In the genomic region with DNA sequence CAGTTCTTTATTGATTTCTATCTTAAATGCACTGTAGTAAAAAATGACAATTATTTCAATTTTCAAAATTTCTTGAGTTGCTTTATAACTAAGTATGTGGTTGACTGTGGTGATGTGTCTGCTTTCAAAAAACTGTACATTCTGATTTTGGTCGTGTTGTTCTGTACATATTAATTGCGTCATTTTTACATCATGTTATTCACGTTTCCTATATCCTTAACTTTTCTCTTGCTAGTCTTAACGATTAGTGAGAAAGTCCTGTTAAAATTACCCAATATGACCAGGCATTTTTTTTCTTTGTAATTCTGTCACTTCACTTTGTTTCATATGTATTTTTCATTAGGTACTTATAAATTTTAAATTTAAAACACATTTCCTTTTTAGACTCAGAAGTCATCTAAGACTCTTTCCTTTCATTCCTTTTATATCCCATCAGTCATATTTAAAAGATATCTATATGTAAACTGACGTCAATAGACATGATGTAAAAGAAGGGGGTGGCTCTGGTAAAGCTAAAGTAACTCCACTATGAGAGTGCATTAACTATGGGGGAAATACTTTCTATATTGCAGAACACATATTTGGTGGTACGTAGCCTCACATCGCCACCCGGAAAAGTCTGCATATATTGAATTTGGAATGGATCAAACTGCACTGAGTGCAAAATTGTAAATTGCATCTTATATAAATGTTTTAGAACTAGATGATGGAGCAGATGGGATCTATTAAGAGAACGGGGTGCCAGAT, we compare ENCODE assay signal across 8 cellular contexts. TPM values are rescaled to one million over a fixed set of nuclear protein-coding genes. Genes with fewer than 3 reads are reported as not detected.
DNase-seq lines count a peak whose midpoint lies in the region; ATAC-seq and TF ChIP-seq lines count a peak whose summit lies in the region.

No MANE protein-coding gene starts in this region.

- no peaks in the 10 kb centered on the region for H3K9me3 ChIP-seq in left lung
- no peaks in the 10 kb centered on the region for H3K9me3 ChIP-seq in mucosa of descending colon

- H3K4me3 ChIP-seq in left lung (peak overlapping the region; percentile 60 to 91), mucosa of descending colon (no peak overlapping the region)

- no peak for DNase-seq in activated naive CD4-positive, alpha-beta T cell treated with anti-CD3 and anti-CD28 coated beads, Interleukin-2, amount 10 ng/mL, durations not matched to agents 7 days and 5 days
- DNase-seq in activated naive CD4-positive, alpha-beta T cell treated with Interleukin-2 at 50 U/mL for 16 hours: no peak
- DNase-seq in left lung (no peak), type B pancreatic cell (ENCODE audit: extremely low spot score, unreplicated experiment) (no peak), mucosa of descending colon (no peak), cerebellum (ENCODE audit: low spot score) (no peak)
- no peak for DNase-seq in activated CD4-positive, alpha-beta T cell treated with anti-CD3 and anti-CD28 coated beads, Interleukin-2, amount 50 U/mL, for 4 hours

- no peak for TF ChIP-seq CTCF in left lung (IDR thresholded peaks at IDR 0.05)
- no peak for TF ChIP-seq CTCF in type B pancreatic cell (conservative IDR thresholded peaks at IDR 0.05)
- no peak for TF ChIP-seq CTCF in mucosa of descending colon (IDR thresholded peaks at IDR 0.05)

- H3K27ac Mint-ChIP-seq in activated naive CD4-positive, alpha-beta T cell treated with anti-CD3 and anti-CD28 coated beads, Interleukin-2, amount 10 ng/mL, durations not matched to agents 7 days and 5 days: peak overlapping the region; percentile 100
- H3K27ac Mint-ChIP-seq in activated T-helper 17 cell treated with anti-CD3 and anti-CD28 coated beads, Interleukin-2, amount 50 U/mL, for 72 hours: peak overlapping the region; percentile 98
- H3K27ac Mint-ChIP-seq in type B pancreatic cell: peak overlapping the region; percentile 96

- peak overlapping the region; percentile 88 for H3K4me3 Mint-ChIP-seq in activated naive CD4-positive, alpha-beta T cell treated with anti-CD3 and anti-CD28 coated beads, Interleukin-2, amount 10 ng/mL, durations not matched to agents 7 days and 5 days
- H3K4me3 Mint-ChIP-seq in activated T-helper 17 cell treated with anti-CD3 and anti-CD28 coated beads, Interleukin-2, amount 50 U/mL, for 72 hours: peak overlapping the region; percentile 94
- peak overlapping the region; percentile 96 for H3K4me3 Mint-ChIP-seq in type B pancreatic cell

- no peaks in the 10 kb centered on the region for H3K27me3 ChIP-seq in left lung

- peaks cover 54% of the 10 kb centered on the region for H3K4me1 Mint-ChIP-seq in activated naive CD4-positive, alpha-beta T cell treated with anti-CD3 and anti-CD28 coated beads, Interleukin-2, amount 10 ng/mL, durations not matched to agents 7 days and 5 days
- peaks cover 34% of the 10 kb centered on the region for H3K4me1 Mint-ChIP-seq in activated T-helper 17 cell treated with anti-CD3 and anti-CD28 coated beads, Interleukin-2, amount 50 U/mL, for 72 hours
- H3K4me1 Mint-ChIP-seq in type B pancreatic cell (ENCODE audit: unreplicated experiment): peaks cover 15% of the 10 kb centered on the region

- no peaks in the 10 kb centered on the region for H3K27me3 Mint-ChIP-seq in activated naive CD4-positive, alpha-beta T cell treated with anti-CD3 and anti-CD28 coated beads, Interleukin-2, amount 10 ng/mL, durations not matched to agents 7 days and 5 days
- no peaks in the 10 kb centered on the region for H3K27me3 Mint-ChIP-seq in activated T-helper 17 cell treated with anti-CD3 and anti-CD28 coated beads, Interleukin-2, amount 50 U/mL, for 72 hours
- H3K27me3 Mint-ChIP-seq in type B pancreatic cell: peaks cover 22% of the 10 kb centered on the region

- peaks cover 26% of the 10 kb centered on the region for H3K36me3 Mint-ChIP-seq in activated naive CD4-positive, alpha-beta T cell treated with anti-CD3 and anti-CD28 coated beads, Interleukin-2, amount 10 ng/mL, durations not matched to agents 7 days and 5 days
- H3K36me3 Mint-ChIP-seq in activated T-helper 17 cell treated with anti-CD3 and anti-CD28 coated beads, Interleukin-2, amount 50 U/mL, for 72 hours (ENCODE audit: low read depth): peaks cover 44% of the 10 kb centered on the region
- H3K36me3 Mint-ChIP-seq in type B pancreatic cell: peaks cover 9% of the 10 kb centered on the region

- H3K4me1 ChIP-seq in left lung: peaks cover 7 to 22% of the 10 kb centered on the region in 2 donors
- peaks cover 14% of the 10 kb centered on the region for H3K4me1 ChIP-seq in mucosa of descending colon (ENCODE audit: low read depth)

- H3K9me3 Mint-ChIP-seq in activated naive CD4-positive, alpha-beta T cell treated with anti-CD3 and anti-CD28 coated beads, Interleukin-2, amount 10 ng/mL, durations not matched to agents 7 days and 5 days: no peaks in the 10 kb centered on the region
- no peaks in the 10 kb centered on the region for H3K9me3 Mint-ChIP-seq in activated T-helper 17 cell treated with anti-CD3 and anti-CD28 coated beads, Interleukin-2, amount 50 U/mL, for 72 hours
- H3K9me3 Mint-ChIP-seq in type B pancreatic cell: no peaks in the 10 kb centered on the region

- peak overlapping the region in 1 of 2 donors; percentile 97 for H3K27ac ChIP-seq in left lung

- intact Hi-C loops in left lung (cut with DNase I) (no loop called here), mucosa of descending colon (cut with DNase I, micrococcal nuclease) (no loop called here)

- CTCF ChIA-PET in activated naive CD4-positive, alpha-beta T cell treated with anti-CD3 and anti-CD28 coated beads, Interleukin-2, amount 10 ng/mL, durations not matched to agents 7 days and 5 days (lab: Charles Lee): interaction anchor here (1.2 to 3.2 kb wide), 3 partner anchors 14 to 37 kb away, joined by 3 to 16 read pairs (median 5); no protein-coding TSS in a partner anchor

- H3K36me3 ChIP-seq in left lung (peaks cover 0 to 21% of the 10 kb centered on the region in 2 donors), mucosa of descending colon (ENCODE audit: low read depth) (no peaks in the 10 kb centered on the region)

- no peak for ATAC-seq in activated T-helper 17 cell treated with anti-CD3 and anti-CD28 coated beads, Interleukin-2, amount 50 U/mL, for 72 hours (replicated peaks)
- no peak for ATAC-seq in left lung
- no peak for ATAC-seq in mucosa of descending colon

RNA-seq across cellular contexts. Expression of a gene that starts 1.1 kb away (rescaled TPM):
- total RNA-seq in activated T-helper 17 cell treated with anti-CD3 and anti-CD28 coated beads, Interleukin-2, amount 50 U/mL, for 72 hours: 10 to 100 TPM; 55.6 to 76.4 TPM
- total RNA-seq in left lung (10 to 100 TPM; 27.1 to 27.4 TPM), type B pancreatic cell (ENCODE audit: low replicate concordance) (36.4 and 39.1 TPM in 2 replicates), mucosa of descending colon (10 to 100 TPM; 29.6 to 33.1 (median 29.8) TPM), cerebellum (10.7 TPM)
